In genomic region chr7:78019457-78020130, GRCh38 we compare ENCODE assay signal across 1 cellular context.
TF ChIP-seq lines count a peak whose summit lies in the region.

No MANE protein-coding gene starts in this region.

TF ChIP-seq in K562, 482 proteins besides CTCF, POLR2A, EP300 and RAD21 (continued from another document and continues in another):
- peak; percentile 81 for TF ChIP-seq ZBTB40 (IDR thresholded peaks at IDR 0.05)
- TF ChIP-seq ZBTB40 (CRISPR knock-in tag; IDR thresholded peaks at IDR 0.05), result no peak
- TF ChIP-seq EP400 (IDR thresholded peaks at IDR 0.05), result 0 out of 2 replicates have a peak, but pooled peaks have one; percentile 4
- TF ChIP-seq RCOR1 (IDR thresholded peaks at IDR 0.05; ENCODE audit: borderline replicate concordance in 1 of 2, low read depth in 2 of 2, low read length in 2 of 2), result peak; percentile 22 to 86; a peak in 2 of 4 replicates
- peak; percentile 47 to 56 for TF ChIP-seq NRF1 (conservative IDR thresholded peaks at IDR 0.05 in 1 of 2, IDR thresholded peaks at IDR 0.05 in 1 of 2)
- TF ChIP-seq NFIC (IDR thresholded peaks at IDR 0.05), result peak; percentile 76
- peak; percentile 81 for TF ChIP-seq ETV5 (CRISPR knock-in tag; IDR thresholded peaks at IDR 0.05; ENCODE audit: low read depth)
- peak; percentile 67 for TF ChIP-seq TBP (optimal IDR thresholded peaks at IDR 0.05; ENCODE audit: low read depth, low read length)
- TF ChIP-seq CXXC5 (CRISPR knock-in tag; IDR thresholded peaks at IDR 0.05), result peak; percentile 74
- peak; percentile 5; the same call in 1 of the 2 replicates for TF ChIP-seq L3MBTL2 (IDR thresholded peaks at IDR 0.05)
- peak; percentile 15 for TF ChIP-seq E2F8 (IDR thresholded peaks at IDR 0.05; ENCODE audit: low read depth, partially characterized antibody)
- peak; percentile 83 for TF ChIP-seq CTCFL (IDR thresholded peaks at IDR 0.05; ENCODE audit: borderline replicate concordance, insufficient read depth, low read depth, low read length, poor library complexity, severe bottlenecking)
- TF ChIP-seq TAF1 (IDR thresholded peaks at IDR 0.05; ENCODE audit: control insufficient read depth, extremely low read depth, insufficient read depth, low read length, severe bottlenecking), result peak; percentile 73
- TF ChIP-seq POLR2H (tag; IDR thresholded peaks at IDR 0.05; ENCODE audit: low read depth), result peak; percentile 72
- TF ChIP-seq CBX5 (IDR thresholded peaks at IDR 0.05; ENCODE audit: borderline replicate concordance, low read depth), result 0 out of 2 replicates have a peak, but pooled peaks have one; percentile 36
- TF ChIP-seq PREB (CRISPR knock-in tag; IDR thresholded peaks at IDR 0.05), result 0 out of 2 replicates have a peak, but pooled peaks have one; percentile 65
- no peak for TF ChIP-seq ZSCAN29 (IDR thresholded peaks at IDR 0.05)
- TF ChIP-seq ELF4 (CRISPR knock-in tag; IDR thresholded peaks at IDR 0.05), result peak; percentile 20; the same call in 1 of the 2 replicates
- no peak for TF ChIP-seq GTF2B (IDR thresholded peaks at IDR 0.05; ENCODE audit: extremely low read depth, insufficient read length)
- TF ChIP-seq ZNF121 (CRISPR knock-in tag; conservative IDR thresholded peaks at IDR 0.05), result no peak
- TF ChIP-seq ELF1 (tag; IDR thresholded peaks at IDR 0.05), result peak; percentile 68; the same call in 1 of the 2 replicates
- no peak for TF ChIP-seq ZNF696 (CRISPR knock-in tag; conservative IDR thresholded peaks at IDR 0.05)
- TF ChIP-seq HSF4 (CRISPR knock-in tag; IDR thresholded peaks at IDR 0.05; ENCODE audit: borderline replicate concordance), result no peak
- TF ChIP-seq RHOXF2B (CRISPR knock-in tag; conservative IDR thresholded peaks at IDR 0.05), result no peak
- TF ChIP-seq SOX6 (IDR thresholded peaks at IDR 0.05), result peak; percentile 38; the same call in 1 of the 2 replicates
- 0 out of 2 replicates have a peak, but pooled peaks have one; percentile 9 for TF ChIP-seq DMBX1 (CRISPR knock-in tag; IDR thresholded peaks at IDR 0.05; ENCODE audit: borderline replicate concordance)
- peak; percentile 70 for TF ChIP-seq ZFX (CRISPR knock-in tag; IDR thresholded peaks at IDR 0.05)
- no peak for TF ChIP-seq CREB1 (IDR thresholded peaks at IDR 0.05)
- peak; percentile 36; the same call in 1 of the 2 replicates for TF ChIP-seq CREB1 (CRISPR knock-in tag; IDR thresholded peaks at IDR 0.05)
- TF ChIP-seq HDAC1 (IDR thresholded peaks at IDR 0.05), result peak in 1 of 2 experiments; percentile 60; a peak in 2 of 4 replicates
- no peak for TF ChIP-seq FOXA3 (CRISPR knock-in tag; conservative IDR thresholded peaks at IDR 0.05 in 1 of 2, IDR thresholded peaks at IDR 0.05 in 1 of 2)
- TF ChIP-seq RBFOX2 (IDR thresholded peaks at IDR 0.05; ENCODE audit: low read depth, low read length), result peak; percentile 83
